Comparison of ENCODE assay signal across 27 cellular contexts in genomic region chr10:103083266-103083976, GRCh38.
A peak's percentile ranks its signal among the peaks of the same experiment; 100 is the strongest.
DNase-seq lines count a peak whose midpoint lies in the region; ATAC-seq, FAIRE-seq and TF ChIP-seq lines count a peak whose summit lies in the region.
"Had no signal": no experiment of that assay in that cellular context is flagged by ENCODE, and none has a peak within 500 bp of the region (broad histone marks: within the 10 kb centered on the region; RNA-seq: fewer than 3 reads in every experiment).

No MANE protein-coding gene starts in this region.

- H3K36me3 Mint-ChIP-seq in HFFc6 (ENCODE audit: low read depth), result peaks cover 44% of the 10 kb centered on the region
- H3K36me3 Mint-ChIP-seq in endothelial cell (ENCODE audit: low read depth, unreplicated experiment), result peaks cover 30% of the 10 kb centered on the region
- peaks cover 19% of the 10 kb centered on the region for H3K36me3 Mint-ChIP-seq in Calu3 (ENCODE audit: insufficient read depth, unreplicated experiment)
- H3K36me3 Mint-ChIP-seq: natural killer cell had no signal

- H3K4me1 Mint-ChIP-seq in HFFc6 (ENCODE audit: low read depth) (no peaks in the 10 kb centered on the region), endothelial cell (ENCODE audit: unreplicated experiment) (peaks cover 12% of the 10 kb centered on the region), Calu3 (ENCODE audit: low read depth, unreplicated experiment) (peaks cover 7% of the 10 kb centered on the region)
- H3K4me1 Mint-ChIP-seq: endodermal cell, natural killer cell had no signal

- H3K9me3 ChIP-seq in muscle layer of colon (ENCODE audit: low read length), result no peaks in the 10 kb centered on the region
- H3K9me3 ChIP-seq: adrenal gland, BE2C, esophagus squamous epithelium, left ventricle myocardium inferior, right atrium auricular region, spleen, upper lobe of right lung had no signal

- no peak overlapping the region for H3K4me3 ChIP-seq in muscle layer of colon (ENCODE audit: low read depth in 1 of 2, low read length in 2 of 2)
- H3K4me3 ChIP-seq: adrenal gland, coronary artery, esophagus squamous epithelium, hepatocyte, left ventricle myocardium inferior, right atrium auricular region, spleen, upper lobe of right lung had no signal

- peaks cover 11% of the 10 kb centered on the region for H3K36me3 ChIP-seq in muscle layer of colon (ENCODE audit: insufficient read depth, low read length)

- no peak for FAIRE-seq in GM19239 (lab: Jason Lieb, UNC)
- FAIRE-seq: frontal cortex had no signal

- CTCF ChIA-PET in Calu3 (lab: Charles Lee), result no interaction called here

- H3K9ac ChIP-seq in muscle layer of colon (ENCODE audit: low read length), result no peak overlapping the region

- BruUV-seq in Calu3 (replicated peaks; lab: Mats Ljungman, UMichigan), result no TSS peak

- intact Hi-C loops in Calu3 (cut with micrococcal nuclease; ENCODE audit: unreplicated experiment), result no loop called here

- no peaks in the 10 kb centered on the region for H3K4me1 ChIP-seq in muscle layer of colon (ENCODE audit: insufficient read depth, low read length)
- H3K4me1 ChIP-seq: adrenal gland, BE2C, left ventricle myocardium inferior, right atrium auricular region, spleen, upper lobe of right lung had no signal

- H3K9me3 Mint-ChIP-seq in HFFc6 (no peaks in the 10 kb centered on the region), endothelial cell (ENCODE audit: unreplicated experiment) (no peaks in the 10 kb centered on the region), Calu3 (ENCODE audit: low read depth, unreplicated experiment) (no peaks in the 10 kb centered on the region)
- H3K9me3 Mint-ChIP-seq: activated CD8-positive, alpha-beta T cell treated with anti-CD3 and anti-CD28 coated beads for 36 hours; endodermal cell; natural killer cell had no signal

- no peaks in the 10 kb centered on the region for H3K27me3 ChIP-seq in muscle layer of colon (ENCODE audit: control insufficient read depth in 1 of 2, insufficient read depth in 2 of 2, low read length in 2 of 2)
- H3K27me3 ChIP-seq: adrenal gland, BE2C, esophagus squamous epithelium, hepatocyte, right atrium auricular region, spleen, upper lobe of right lung had no signal

- no peak for ATAC-seq in GM18517 (IDR thresholded peaks at IDR 0.05; ENCODE audit: unreplicated experiment)
- ATAC-seq: activated CD8-positive, alpha-beta T cell treated with anti-CD3 and anti-CD28 coated beads for 36 hours; natural killer cell; SK-N-SH treated with all-trans-retinoic acid at 6 μM for 48 hours had no signal

- DNase-seq in Ammon's horn (ENCODE audit: low spot score) (peak; percentile 71), HFFc6 (no peak), endothelial cell (ENCODE audit: low spot score) (no peak), GM19239 (ENCODE audit: insufficient read length, low spot score) (no peak), NCI-H187 (lab: John Stamatoyannopoulos, UW) (no peak), Calu3 (no peak)
- DNase-seq: activated CD8-positive, alpha-beta T cell treated with anti-CD3 and anti-CD28 coated beads for 36 hours; activated gamma-delta T cell treated with Interleukin-2 at 50 U/mL for 16 hours; adrenal gland; BE2C; DMS79 treated with DMSO at 0.1 percent for 48 hours; endodermal cell; esophagus squamous epithelium; IMR-90; left ventricle myocardium inferior; natural killer cell; NCI-H446 treated with DMSO at 0.1 percent for 48 hours; spleen; T-helper 2 cell; upper lobe of right lung had no signal

- H3K27ac Mint-ChIP-seq in HFFc6, result peak overlapping the region; percentile 28; the same call in 1 of the 2 replicates
- H3K27ac Mint-ChIP-seq in endothelial cell (ENCODE audit: unreplicated experiment), result peak overlapping the region; percentile 67
- H3K27ac Mint-ChIP-seq in Calu3 (ENCODE audit: unreplicated experiment), result no peak overlapping the region
- H3K27ac Mint-ChIP-seq: activated CD8-positive, alpha-beta T cell treated with anti-CD3 and anti-CD28 coated beads for 36 hours; endodermal cell had no signal

- H3K27me3 Mint-ChIP-seq in HFFc6 (ENCODE audit: insufficient read depth), result peaks cover 4% of the 10 kb centered on the region
- peaks cover 3% of the 10 kb centered on the region for H3K27me3 Mint-ChIP-seq in endothelial cell (ENCODE audit: unreplicated experiment)
- no peaks in the 10 kb centered on the region for H3K27me3 Mint-ChIP-seq in Calu3 (ENCODE audit: unreplicated experiment)
- H3K27me3 Mint-ChIP-seq: activated CD8-positive, alpha-beta T cell treated with anti-CD3 and anti-CD28 coated beads for 36 hours had no signal

- TF ChIP-seq CTCF in HFFc6 (IDR thresholded peaks at IDR 0.05) (no peak), endothelial cell (IDR thresholded peaks at IDR 0.05; ENCODE audit: unreplicated experiment) (no peak), Calu3 (IDR thresholded peaks at IDR 0.05; ENCODE audit: unreplicated experiment) (no peak)

- H3K27ac ChIP-seq in muscle layer of colon (ENCODE audit: low read depth, low read length), result peak overlapping the region; percentile 23
- H3K27ac ChIP-seq: adrenal gland, esophagus squamous epithelium, hepatocyte, left ventricle myocardium inferior, right atrium auricular region, spleen, upper lobe of right lung had no signal

- H3K4me3 Mint-ChIP-seq in HFFc6 (no peak overlapping the region), endothelial cell (ENCODE audit: unreplicated experiment) (no peak overlapping the region), Calu3 (ENCODE audit: low read depth, unreplicated experiment) (no peak overlapping the region)
- H3K4me3 Mint-ChIP-seq: activated CD8-positive, alpha-beta T cell treated with anti-CD3 and anti-CD28 coated beads for 36 hours; endodermal cell; natural killer cell had no signal
